8 cellular contexts compared by ENCODE assay signal in genomic region chr5:96431376-96432244, GRCh38. TPM values are rescaled to one million over a fixed set of nuclear protein-coding genes. Genes with fewer than 3 reads are reported as not detected.
DNase-seq lines count a peak whose midpoint lies in the region; ATAC-seq and TF ChIP-seq lines count a peak whose summit lies in the region.

No MANE protein-coding gene starts in this region.

- no TSS peak for BruUV-seq in Calu3 (replicated peaks; lab: Mats Ljungman, UMichigan)

- H3K4me3 ChIP-seq in H7 (ENCODE audit: insufficient read depth, low read depth, low read length): peak overlapping the region; percentile 62

- intact Hi-C loops in Calu3 (cut with micrococcal nuclease; ENCODE audit: unreplicated experiment): loop anchor here (10.0 kb wide), 1 partner anchor 577 kb away; no protein-coding TSS in a partner anchor

- no peaks in the 10 kb centered on the region for H3K9me3 Mint-ChIP-seq in Calu3 (ENCODE audit: low read depth, unreplicated experiment)

- ATAC-seq in HG03439 (IDR thresholded peaks at IDR 0.05; ENCODE audit: unreplicated experiment): no peak

- CTCF ChIA-PET in Calu3 (lab: Charles Lee): no interaction called here

- DNase-seq in AG08395 (ENCODE audit: low spot score): peak; percentile 47
- DNase-seq in H7: peak; percentile 23
- peak; percentile 64 for DNase-seq in SW480 (ENCODE audit: low spot score)
- DNase-seq in iris pigment epithelial cell (ENCODE audit: low read depth): peak; percentile 57
- DNase-seq in Calu3: no peak
- DNase-seq in SKM-1 treated with dmso at 0.1 percent for 144 hours (lab: John Stamatoyannopoulos, UW; ENCODE audit: unreplicated experiment): no peak
- DNase-seq in activated CD4-positive, CD25-positive, alpha-beta regulatory T cell treated with anti-CD3 and anti-CD28 coated beads, Interleukin-2, amount 50 U/mL, for 72 hours: no peak

- no peaks in the 10 kb centered on the region for H3K4me1 Mint-ChIP-seq in Calu3 (ENCODE audit: low read depth, unreplicated experiment)

- no peaks in the 10 kb centered on the region for H3K36me3 ChIP-seq in H7 (replicated peaks; ENCODE audit: control insufficient read depth, insufficient read depth, low read length)

- no peak overlapping the region for H3K4me3 Mint-ChIP-seq in Calu3 (ENCODE audit: low read depth, unreplicated experiment)

- no peak overlapping the region for H3K27ac Mint-ChIP-seq in Calu3 (ENCODE audit: unreplicated experiment)

- H3K27me3 Mint-ChIP-seq in Calu3 (ENCODE audit: unreplicated experiment): peaks cover 78% of the 10 kb centered on the region

- no peaks in the 10 kb centered on the region for H3K36me3 Mint-ChIP-seq in Calu3 (ENCODE audit: insufficient read depth, unreplicated experiment)

- peaks cover 39% of the 10 kb centered on the region for H3K27me3 ChIP-seq in H7 (ENCODE audit: control insufficient read depth, insufficient read depth, low read length)

- no peak for TF ChIP-seq CTCF in Calu3 (IDR thresholded peaks at IDR 0.05; ENCODE audit: unreplicated experiment)

RNA-seq across cellular contexts. Expression of gene PCSK1, which starts 1.4 kb away (rescaled TPM):
- total RNA-seq in H7 (2014; rRNA removed; shearing (Covaris generic)): 3.1 and 9.2 TPM in 2 replicates
- total RNA-seq in Calu3 (2022): not detected in 2 replicates

Comparison
In these comparisons a context has a peak if more than half of its experiments do, and no peak if none do; other contexts are left out.
1. DNase-seq: peak in AG08395 (single experiment), H7 (single experiment), SW480 (single experiment) and iris pigment epithelial cell (single experiment); none in Calu3 (single experiment), SKM-1 treated with dmso at 0.1 percent for 144 hours (single experiment) and activated CD4-positive, CD25-positive, alpha-beta regulatory T cell treated with anti-CD3 and anti-CD28 coated beads, Interleukin-2, amount 50 U/mL, for 72 hours (single experiment).